Comparison of ENCODE assay signal across 20 cellular contexts in the genomic region with DNA sequence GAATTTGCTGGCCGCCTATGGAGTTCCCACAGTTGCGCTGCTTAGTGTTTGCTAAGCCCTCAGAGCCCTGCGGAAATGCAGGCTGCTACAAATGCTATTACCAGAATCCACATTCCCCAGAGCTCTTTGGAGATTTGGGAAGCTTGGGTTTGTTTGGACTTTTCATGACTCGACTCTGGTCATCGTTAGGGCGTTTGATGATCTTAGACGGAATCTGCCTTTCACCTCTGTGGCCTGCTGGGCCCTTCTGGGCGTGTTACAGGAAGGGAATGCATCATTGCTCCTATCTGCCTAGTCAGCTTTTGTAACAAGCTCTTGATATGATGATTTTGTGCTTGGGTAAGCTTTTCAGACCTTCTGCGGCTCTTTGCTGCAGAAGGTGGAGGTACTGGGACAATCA. TPM values are rescaled to one million over a fixed set of nuclear protein-coding genes. Genes with fewer than 3 reads are reported as not detected.
DNase-seq lines count a peak whose midpoint lies in the region; ATAC-seq and TF ChIP-seq lines count a peak whose summit lies in the region.
"Had no signal": no experiment of that assay in that cellular context is flagged by ENCODE, and none has a peak within 500 bp of the region (broad histone marks: within the 10 kb centered on the region; RNA-seq: fewer than 3 reads in every experiment).

No MANE protein-coding gene starts in this region.

- H3K27ac Mint-ChIP-seq in GM23338 = no peak overlapping the region
- no peak overlapping the region for H3K27ac Mint-ChIP-seq in activated CD4-positive, alpha-beta memory T cell treated with anti-CD3 and anti-CD28 coated beads, Interleukin-2, amount 10 ng/mL, durations not matched to agents 7 days and 5 days
- H3K27ac Mint-ChIP-seq: activated CD4-positive, alpha-beta T cell treated with anti-CD3 and anti-CD28 coated beads for 36 hours; activated CD8-positive, alpha-beta memory T cell treated with anti-CD3 and anti-CD28 coated beads, Interleukin-2, amount 10 ng/mL, durations not matched to agents 7 days and 5 days; activated naive CD8-positive, alpha-beta T cell treated with anti-CD3 and anti-CD28 coated beads, Interleukin-2, amount 50 U/mL, for 24 hours had no signal

- no peak for TF ChIP-seq EP300 in gastroesophageal sphincter (IDR thresholded peaks at IDR 0.05)

- ATAC-seq in GM23338 = peak; percentile 28; the same call in 2 of the 3 replicates
- peak; percentile 24; the same call in 1 of the 3 replicates for ATAC-seq in RWPE2 (ENCODE audit: low read depth)
- ATAC-seq in gastroesophageal sphincter = peak; percentile 64
- peak; percentile 36 to 39 for ATAC-seq in gastrocnemius medialis
- ATAC-seq in left colon = no peak
- ATAC-seq: activated CD4-positive, alpha-beta T cell treated with anti-CD3 and anti-CD28 coated beads for 36 hours; activated CD8-positive, alpha-beta memory T cell treated with anti-CD3 and anti-CD28 coated beads, Interleukin-2, amount 10 ng/mL, durations not matched to agents 7 days and 5 days; activated naive CD8-positive, alpha-beta T cell treated with anti-CD3 and anti-CD28 coated beads, Interleukin-2, amount 50 U/mL, for 24 hours had no signal

- no peaks in the 10 kb centered on the region for H3K27me3 ChIP-seq in GM23338 (ENCODE audit: insufficient read depth)
- no peaks in the 10 kb centered on the region for H3K27me3 ChIP-seq in RWPE2 (ENCODE audit: insufficient read depth, poor library complexity, severe bottlenecking)
- H3K27me3 ChIP-seq in gastroesophageal sphincter = no peaks in the 10 kb centered on the region
- H3K27me3 ChIP-seq in gastrocnemius medialis = no peaks in the 10 kb centered on the region
- H3K27me3 ChIP-seq: upper lobe of left lung had no signal

- TF ChIP-seq CTCF in GM23338 (conservative IDR thresholded peaks at IDR 0.05; ENCODE audit: low read depth in 2 of 2) (no peak), RWPE2 (IDR thresholded peaks at IDR 0.05; ENCODE audit: poor library complexity, severe bottlenecking) (no peak), gastroesophageal sphincter (IDR thresholded peaks at IDR 0.05) (no peak), gastrocnemius medialis (IDR thresholded peaks at IDR 0.05 in 4 of 5, conservative IDR thresholded peaks at IDR 0.05 in 1 of 5) (no peak)

- H3K9me3 ChIP-seq in RWPE2 (ENCODE audit: severe bottlenecking) (no peaks in the 10 kb centered on the region), gastroesophageal sphincter (no peaks in the 10 kb centered on the region), gastrocnemius medialis (no peaks in the 10 kb centered on the region)
- H3K9me3 ChIP-seq: upper lobe of left lung had no signal

- no peaks in the 10 kb centered on the region for H3K79me2 ChIP-seq in GM23338 (replicated peaks; ENCODE audit: insufficient read depth)

- POLR2A ChIA-PET in activated CD4-positive, alpha-beta memory T cell treated with anti-CD3 and anti-CD28 coated beads, Interleukin-2, amount 10 ng/mL, durations not matched to agents 7 days and 5 days (lab: Charles Lee) = no interaction called here

- H3K4me1 ChIP-seq in GM23338 (ENCODE audit: insufficient read depth) (no peaks in the 10 kb centered on the region), RWPE2 (ENCODE audit: insufficient read depth, poor library complexity, severe bottlenecking) (no peaks in the 10 kb centered on the region), gastroesophageal sphincter (no peaks in the 10 kb centered on the region), gastrocnemius medialis (no peaks in the 10 kb centered on the region)
- H3K4me1 ChIP-seq: upper lobe of left lung had no signal

- TF ChIP-seq POLR2A in gastroesophageal sphincter (IDR thresholded peaks at IDR 0.05) = no peak
- TF ChIP-seq POLR2A in gastrocnemius medialis (IDR thresholded peaks at IDR 0.05) = no peak

- H3K36me3 Mint-ChIP-seq in GM23338 (ENCODE audit: low read depth) = no peaks in the 10 kb centered on the region
- no peaks in the 10 kb centered on the region for H3K36me3 Mint-ChIP-seq in activated CD4-positive, alpha-beta memory T cell treated with anti-CD3 and anti-CD28 coated beads, Interleukin-2, amount 10 ng/mL, durations not matched to agents 7 days and 5 days (ENCODE audit: low read depth)
- H3K36me3 Mint-ChIP-seq: activated CD8-positive, alpha-beta memory T cell treated with anti-CD3 and anti-CD28 coated beads, Interleukin-2, amount 10 ng/mL, durations not matched to agents 7 days and 5 days had no signal

- no peak overlapping the region for H3K4me2 ChIP-seq in GM23338

- DNase-seq in GM23338 (ENCODE audit: low spot score) (peak; percentile 41), RWPE2 (ENCODE audit: low spot score) (no peak), gastrocnemius medialis (no peak), SKM-1 (lab: John Stamatoyannopoulos, UW; ENCODE audit: unreplicated experiment) (no peak), left colon (no peak)
- no peak for DNase-seq in activated CD4-positive, alpha-beta memory T cell treated with anti-CD3 and anti-CD28 coated beads, Interleukin-2, amount 10 ng/mL, durations not matched to agents 7 days and 5 days
- DNase-seq: activated CD4-positive, alpha-beta T cell treated with anti-CD3 and anti-CD28 coated beads for 36 hours; activated CD8-positive, alpha-beta memory T cell treated with anti-CD3 and anti-CD28 coated beads, Interleukin-2, amount 10 ng/mL, durations not matched to agents 7 days and 5 days; activated naive CD8-positive, alpha-beta T cell treated with anti-CD3 and anti-CD28 coated beads, Interleukin-2, amount 50 U/mL, for 24 hours; COR-L47; dermis blood vessel endothelial cell; GDM1; kidney; midbrain; NCI-H1436 treated with DMSO at 0.1 percent for 48 hours; stimulated activated naive CD4-positive, alpha-beta T cell treated with Interleukin-2 at 50 U/mL for 16 hours; upper lobe of left lung had no signal

- H4K20me1 ChIP-seq in GM23338 (replicated peaks; ENCODE audit: insufficient read depth) = no peaks in the 10 kb centered on the region

- WGBS in gastroesophageal sphincter (ENCODE audit: low coverage in 1 of 2), 2 donors = 80% methylated on average over 1 of the region's 9 CpGs; no CpG with 5 or more reads in 1 of the 2 donors

- H3K36me3 ChIP-seq in GM23338 (ENCODE audit: insufficient read depth) = no peaks in the 10 kb centered on the region
- no peaks in the 10 kb centered on the region for H3K36me3 ChIP-seq in RWPE2 (ENCODE audit: low read depth)
- no peaks in the 10 kb centered on the region for H3K36me3 ChIP-seq in gastroesophageal sphincter
- H3K36me3 ChIP-seq in gastrocnemius medialis = no peaks in the 10 kb centered on the region
- H3K36me3 ChIP-seq: upper lobe of left lung had no signal

- no peak overlapping the region for H3K4me3 Mint-ChIP-seq in GM23338
- no peak overlapping the region for H3K4me3 Mint-ChIP-seq in activated CD4-positive, alpha-beta memory T cell treated with anti-CD3 and anti-CD28 coated beads, Interleukin-2, amount 10 ng/mL, durations not matched to agents 7 days and 5 days
- H3K4me3 Mint-ChIP-seq: activated CD4-positive, alpha-beta T cell treated with anti-CD3 and anti-CD28 coated beads for 36 hours; activated CD8-positive, alpha-beta memory T cell treated with anti-CD3 and anti-CD28 coated beads, Interleukin-2, amount 10 ng/mL, durations not matched to agents 7 days and 5 days; activated naive CD8-positive, alpha-beta T cell treated with anti-CD3 and anti-CD28 coated beads, Interleukin-2, amount 50 U/mL, for 24 hours had no signal

- H3K9me2 ChIP-seq in GM23338 (ENCODE audit: insufficient read depth) = no peaks in the 10 kb centered on the region

- CTCF ChIA-PET in activated CD4-positive, alpha-beta memory T cell treated with anti-CD3 and anti-CD28 coated beads, Interleukin-2, amount 10 ng/mL, durations not matched to agents 7 days and 5 days (lab: Charles Lee) = no interaction called here

- no peak overlapping the region for H2AFZ ChIP-seq in GM23338

- H3F3A ChIP-seq in GM23338 (replicated peaks; ENCODE audit: low read depth) = no peaks in the 10 kb centered on the region

- in situ Hi-C loops in gastrocnemius medialis (cut with MboI; ENCODE audit: low sequenced_read_pairs in 4 of 4) = loop anchor here in 1 of 4 donors (25.0 kb wide), 1 partner anchor 92 kb away; no protein-coding TSS in a partner anchor

- no peaks in the 10 kb centered on the region for H3K9me3 Mint-ChIP-seq in GM23338
- H3K9me3 Mint-ChIP-seq in activated CD4-positive, alpha-beta memory T cell treated with anti-CD3 and anti-CD28 coated beads, Interleukin-2, amount 10 ng/mL, durations not matched to agents 7 days and 5 days = no peaks in the 10 kb centered on the region
- H3K9me3 Mint-ChIP-seq: activated naive CD8-positive, alpha-beta T cell treated with anti-CD3 and anti-CD28 coated beads, Interleukin-2, amount 50 U/mL, for 24 hours had no signal

- no peaks in the 10 kb centered on the region for H3K27me3 Mint-ChIP-seq in GM23338 (ENCODE audit: insufficient read depth, low read depth, poor library complexity)
- H3K27me3 Mint-ChIP-seq in activated CD4-positive, alpha-beta memory T cell treated with anti-CD3 and anti-CD28 coated beads, Interleukin-2, amount 10 ng/mL, durations not matched to agents 7 days and 5 days = peaks cover 19% of the 10 kb centered on the region

- no peak overlapping the region for H3K27ac ChIP-seq in GM23338 (ENCODE audit: low read depth)
- no peak overlapping the region for H3K27ac ChIP-seq in RWPE2 (ENCODE audit: poor library complexity, severe bottlenecking)
- H3K27ac ChIP-seq in gastroesophageal sphincter = peak overlapping the region in 1 of 4 donors; percentile 37
- peak overlapping the region in 2 of 4 donors; percentile 28 to 37 for H3K27ac ChIP-seq in gastrocnemius medialis
- H3K27ac ChIP-seq: upper lobe of left lung had no signal

- intact Hi-C loops in gastrocnemius medialis (cut with DNase I; ENCODE audit: low total_unique reads) = no loop called here
- intact Hi-C loops in left colon (cut with DNase I, micrococcal nuclease) = no loop called here

- no peak overlapping the region for H3K4me3 ChIP-seq in GM23338
- H3K4me3 ChIP-seq in RWPE2 (ENCODE audit: severe bottlenecking) = no peak overlapping the region
- H3K4me3 ChIP-seq in gastroesophageal sphincter = no peak overlapping the region
- H3K4me3 ChIP-seq in gastrocnemius medialis = no peak overlapping the region
- H3K4me3 ChIP-seq: upper lobe of left lung had no signal

- peaks cover 8% of the 10 kb centered on the region for H3K4me1 Mint-ChIP-seq in GM23338
- H3K4me1 Mint-ChIP-seq in activated CD4-positive, alpha-beta memory T cell treated with anti-CD3 and anti-CD28 coated beads, Interleukin-2, amount 10 ng/mL, durations not matched to agents 7 days and 5 days = no peaks in the 10 kb centered on the region
- H3K4me1 Mint-ChIP-seq: activated CD4-positive, alpha-beta T cell treated with anti-CD3 and anti-CD28 coated beads for 36 hours; activated CD8-positive, alpha-beta memory T cell treated with anti-CD3 and anti-CD28 coated beads, Interleukin-2, amount 10 ng/mL, durations not matched to agents 7 days and 5 days; activated naive CD8-positive, alpha-beta T cell treated with anti-CD3 and anti-CD28 coated beads, Interleukin-2, amount 50 U/mL, for 24 hours had no signal

RNA-seq across cellular contexts. Expression of a gene that starts 50.8 kb away (rescaled TPM):
- 0.16 and 0.56 TPM in 2 replicates for total RNA-seq in GM23338 (2014; rRNA removed; shearing (Covaris generic))
- 0.50 and 0.94 TPM in 2 replicates for polyA plus RNA-seq in GM23338 (2016; fragmentation: Nextera tagmentation; extraction: Ambion mirVana)
- total RNA-seq in gastroesophageal sphincter = 1 to 10 TPM in 2 of 4 donors, under 1 TPM in 2; 0.47 to 4.1 (median 2.2) TPM
- 1 to 10 TPM in 2 of 4 donors, under 1 TPM in 2; 0.60 to 4.0 (median 0.99) TPM for total RNA-seq in gastrocnemius medialis
- total RNA-seq in left colon = 10 to 100 TPM; 12.2 to 21.0 TPM
- total RNA-seq in activated CD4-positive, alpha-beta memory T cell treated with anti-CD3 and anti-CD28 coated beads, Interleukin-2, amount 10 ng/mL, durations not matched to agents 7 days and 5 days = under 1 TPM; 0.15 to 0.28 TPM
- total RNA-seq: activated CD4-positive, alpha-beta T cell treated with anti-CD3 and anti-CD28 coated beads for 36 hours; activated CD8-positive, alpha-beta memory T cell treated with anti-CD3 and anti-CD28 coated beads, Interleukin-2, amount 10 ng/mL, durations not matched to agents 7 days and 5 days; dermis blood vessel endothelial cell; epithelial cell of proximal tubule; HT-29 had no signal
